ENCODE assay signal across 9 cellular contexts in the genomic region with DNA sequence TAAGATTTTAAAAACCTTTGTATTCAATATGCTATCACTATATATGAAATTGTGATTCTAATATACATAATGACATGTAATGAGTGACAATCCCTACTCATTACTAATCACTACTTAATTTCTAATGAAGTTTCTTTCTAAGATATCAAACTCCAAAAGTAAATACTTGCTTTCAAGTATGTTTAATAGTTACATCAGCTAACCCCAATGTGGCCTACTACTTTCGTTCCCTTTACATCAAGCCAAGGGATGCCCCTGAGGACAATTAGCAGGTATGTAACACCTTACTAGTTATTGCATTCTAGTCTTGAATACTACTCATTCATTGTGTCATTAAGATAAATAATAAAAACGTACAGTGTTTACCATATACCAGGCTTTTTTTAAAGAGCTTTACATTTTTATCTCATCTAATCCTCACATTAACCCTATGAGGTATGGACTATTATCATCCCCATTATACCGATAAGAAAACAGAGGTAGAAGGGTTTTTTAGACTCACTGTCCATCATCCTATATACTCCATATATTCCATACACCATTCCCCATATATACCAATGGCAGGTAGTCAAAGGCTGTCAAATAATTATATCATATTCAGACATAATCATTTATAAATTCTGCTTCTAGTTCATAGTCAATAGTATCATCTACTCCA. TPM values are rescaled to one million over a fixed set of nuclear protein-coding genes. Genes with fewer than 3 reads are reported as not detected.
DNase-seq lines count a peak whose midpoint lies in the region; ATAC-seq, FAIRE-seq and TF ChIP-seq lines count a peak whose summit lies in the region.
"Had no signal": no experiment of that assay in that cellular context is flagged by ENCODE, and none has a peak within 500 bp of the region (broad histone marks: within the 10 kb centered on the region; RNA-seq: fewer than 3 reads in every experiment).

No MANE protein-coding gene starts in this region.

- intact Hi-C loops in CD4-positive, alpha-beta memory T cell (cut with micrococcal nuclease) = loop anchor here (5.0 kb wide), 1 partner anchor 45 kb away; no protein-coding TSS in a partner anchor

- H3K4ac ChIP-seq in H1 (replicated peaks; ENCODE audit: insufficient read length, low read depth, low read length) = no peak overlapping the region

- no peak overlapping the region for H2BK12ac ChIP-seq in H1 (ENCODE audit: low read depth, low read length)

- H3K36me3 Mint-ChIP-seq in CD4-positive, alpha-beta memory T cell = peaks cover 27 to 79% of the 10 kb centered on the region in 2 donors

- H3K23me2 ChIP-seq in H1 (ENCODE audit: low read depth, low read length) = peaks cover 19% of the 10 kb centered on the region

- no peak overlapping the region for H3K18ac ChIP-seq in H1 (ENCODE audit: extremely low read depth, low read length)

- no peak overlapping the region for H2BK15ac ChIP-seq in H1 (ENCODE audit: low read length)

- peak overlapping the region; percentile 94 for H3K4me2 ChIP-seq in OCI-LY1 (ENCODE audit: low read length)
- peak overlapping the region; percentile 95 to 96 for H3K4me2 ChIP-seq in H1 (ENCODE audit: insufficient read depth in 1 of 2, low read depth in 2 of 2, low read length in 2 of 2)

- H3K23ac ChIP-seq in H1 (ENCODE audit: insufficient read length) = no peak overlapping the region

- H2BK20ac ChIP-seq in H1 (ENCODE audit: low read length) = no peak overlapping the region

- H3K4me3 ChIP-seq in CD4-positive, alpha-beta memory T cell (ENCODE audit: low read length in 2 of 2) = peak overlapping the region; percentile 67 to 99
- H3K4me3 ChIP-seq in OCI-LY1 (ENCODE audit: low read depth, low read length, poor library complexity, severe bottlenecking) (peak overlapping the region; percentile 91), H1 (ENCODE audit: extremely low read depth in 1 of 4, insufficient read depth in 2 of 4, low read depth in 3 of 4, low read length in 4 of 4) (peak overlapping the region; percentile 63 to 97 (median 95)), neuron (ENCODE audit: low read length) (peak overlapping the region; percentile 87)

- peaks cover 19 to 38% (median 28%) of the 10 kb centered on the region in 4 donors for H3K4me1 Mint-ChIP-seq in CD4-positive, alpha-beta memory T cell

- no peaks in the 10 kb centered on the region for H3F3A ChIP-seq in OCI-LY1 (ENCODE audit: insufficient read depth, low read length)

- H3K36me3 ChIP-seq in CD4-positive, alpha-beta memory T cell (ENCODE audit: insufficient read depth, low read length) = peaks cover 29% of the 10 kb centered on the region
- peaks cover 82% of the 10 kb centered on the region for H3K36me3 ChIP-seq in OCI-LY1 (ENCODE audit: insufficient read depth, low read length)
- H3K36me3 ChIP-seq in H1 (ENCODE audit: control insufficient read depth in 2 of 4, insufficient read depth in 4 of 4, low read length in 3 of 4) = peaks cover 14 to 54% (median 18%) of the 10 kb centered on the region in 4 experiments
- peaks cover 42% of the 10 kb centered on the region for H3K36me3 ChIP-seq in neuron (ENCODE audit: insufficient read depth, low read length)

- TF ChIP-seq RAD21 in H1 (IDR thresholded peaks at IDR 0.05 in 1 of 2, conservative IDR thresholded peaks at IDR 0.05 in 1 of 2; ENCODE audit: low read depth in 2 of 2, low read length in 2 of 2) = no peak

- H2AFZ ChIP-seq in OCI-LY1 (ENCODE audit: low read length) = no peak overlapping the region
- H2AFZ ChIP-seq in H1 (ENCODE audit: low read length) = no peak overlapping the region
- no peak overlapping the region for H2AFZ ChIP-seq in neuron (ENCODE audit: low read depth, low read length)

- no peak overlapping the region for H4K91ac ChIP-seq in H1 (replicated peaks; ENCODE audit: insufficient read length, low read length)

- H3K27me3 Mint-ChIP-seq in CD4-positive, alpha-beta memory T cell = no peaks in the 10 kb centered on the region

- H3K14ac ChIP-seq in H1 (ENCODE audit: insufficient read length) = no peak overlapping the region

- FAIRE-seq in H1 (lab: Jason Lieb, UNC) = no peak

- no peak overlapping the region for H2BK5ac ChIP-seq in H1 (ENCODE audit: low read depth, low read length)

- H4K20me1 ChIP-seq in OCI-LY1 (ENCODE audit: insufficient read depth, low read length) (0 out of 2 replicates have a peak, but pooled peaks cover 10% of the 10 kb centered on the region), H1 (replicated peaks in 1 of 2; ENCODE audit: control insufficient read depth in 1 of 2, insufficient read depth in 2 of 2, low read length in 2 of 2) (peaks cover 28 to 41% of the 10 kb centered on the region in 2 experiments)

- no peaks in the 10 kb centered on the region for H3K9me2 ChIP-seq in OCI-LY1 (ENCODE audit: low read depth, low read length)

- no peak for DNase-seq in CD4-positive, alpha-beta memory T cell
- DNase-seq in H1 (ENCODE audit: low read depth in 1 of 2, low spot score in 2 of 2) (no peak), SKM-1 treated with dmso at 0.1 percent for 144 hours (lab: John Stamatoyannopoulos, UW; ENCODE audit: unreplicated experiment) (no peak), NCI-H1436 (lab: John Stamatoyannopoulos, UW) (no peak)

- ATAC-seq in GM19324 (IDR thresholded peaks at IDR 0.05; ENCODE audit: low FRiP score, unreplicated experiment) = no peak
- ATAC-seq in GM18870 (IDR thresholded peaks at IDR 0.05; ENCODE audit: unreplicated experiment) = no peak
- ATAC-seq: left colon had no signal

- H3K79me1 ChIP-seq in H1 (ENCODE audit: low read depth, low read length) = peaks cover 2% of the 10 kb centered on the region; the same call in 1 of the 2 replicates

- TF ChIP-seq CTCF in OCI-LY1 (IDR thresholded peaks at IDR 0.05; ENCODE audit: low read length) (no peak), H1 (IDR thresholded peaks at IDR 0.05; ENCODE audit: control extremely low read depth in 1 of 3, insufficient read depth in 1 of 3, low read depth in 1 of 3, low read length in 3 of 3) (no peak)

- CTCF ChIA-PET in CD4-positive, alpha-beta memory T cell (lab: Charles Lee; ENCODE audit: partially characterized antibody) = interaction anchor here (1.0 to 4.9 kb wide), 5 partner anchors 9 to 44 kb away, joined by 3 to 64 read pairs (median 3); no protein-coding TSS in a partner anchor
- CTCF ChIA-PET in H1 (lab: Charles Lee; ENCODE audit: partially characterized antibody) = interaction anchor here (0.7 to 4.5 kb wide), 9 partner anchors 9 to 96 kb away, joined by 3 to 36 read pairs (median 4); no protein-coding TSS in a partner anchor

- peak overlapping the region; percentile 95 for H3K9ac ChIP-seq in OCI-LY1 (ENCODE audit: low read length)
- H3K9ac ChIP-seq in H1 (replicated peaks in 1 of 4; ENCODE audit: extremely low read depth in 1 of 4, low read depth in 3 of 4, low read length in 3 of 4) = no peak overlapping the region

- no peak overlapping the region for H2AK5ac ChIP-seq in H1 (ENCODE audit: low read depth, low read length)

- TF ChIP-seq POLR2A in H1 (IDR thresholded peaks at IDR 0.05; ENCODE audit: control extremely low read depth in 1 of 2, low read depth in 2 of 2, low read length in 2 of 2) = no peak

- peak overlapping the region; percentile 81 to 100 (median 99) for H3K27ac Mint-ChIP-seq in CD4-positive, alpha-beta memory T cell

- H2BK120ac ChIP-seq in H1 (replicated peaks; ENCODE audit: low read depth, low read length) = no peak overlapping the region

- peaks cover 40% of the 10 kb centered on the region for H3K4me1 ChIP-seq in CD4-positive, alpha-beta memory T cell (ENCODE audit: insufficient read depth, low read length)
- H3K4me1 ChIP-seq in OCI-LY1 (ENCODE audit: insufficient read depth, low read length, severe bottlenecking) (peaks cover 30% of the 10 kb centered on the region), H1 (replicated peaks in 1 of 4; ENCODE audit: control insufficient read depth in 3 of 4, insufficient read depth in 4 of 4, low read length in 3 of 4) (peaks cover 0 to 2% (median 0%) of the 10 kb centered on the region in 4 experiments; a peak in 3 of 7 replicates), neuron (ENCODE audit: insufficient read depth, low read length) (peaks cover 22% of the 10 kb centered on the region)

- H3K56ac ChIP-seq in H1 (replicated peaks; ENCODE audit: insufficient read length, low read depth, low read length) = no peak overlapping the region

- POLR2A ChIA-PET in CD4-positive, alpha-beta memory T cell (lab: Charles Lee; ENCODE audit: partially characterized antibody) = interaction anchor here (0.8 to 2.6 kb wide), 4 partner anchors 9 to 546 kb away, joined by 4 to 10 read pairs (median 6); partner anchors contain the start of genes MDM4, PIK3C2B and SNRPE
- POLR2A ChIA-PET in H1 (lab: Charles Lee; ENCODE audit: partially characterized antibody) = interaction anchor here (0.7 to 4.5 kb wide), 7 partner anchors 8 to 152 kb away, joined by 3 to 30 read pairs (median 3); partner anchors contain the start of gene PLEKHA6

- H4K5ac ChIP-seq in H1 (ENCODE audit: insufficient read length, low read depth, low read length) = no peak overlapping the region

- H3K79me2 ChIP-seq in OCI-LY1 (ENCODE audit: insufficient read depth, low read length) (peaks cover 87% of the 10 kb centered on the region), H1 (ENCODE audit: control insufficient read depth in 1 of 2, insufficient read depth in 2 of 2, low read length in 2 of 2) (peaks cover 44 to 87% of the 10 kb centered on the region in 2 experiments)

- H3K27me3 ChIP-seq in CD4-positive, alpha-beta memory T cell (ENCODE audit: insufficient read depth, low read length) = no peaks in the 10 kb centered on the region
- H3K27me3 ChIP-seq in OCI-LY1 (ENCODE audit: insufficient read depth, low read length) = no peaks in the 10 kb centered on the region
- H3K27me3 ChIP-seq in H1 (replicated peaks in 1 of 4; ENCODE audit: control insufficient read depth in 3 of 4, extremely low read depth in 1 of 4, insufficient read depth in 3 of 4, low read length in 3 of 4) = no peaks in the 10 kb centered on the region
- no peaks in the 10 kb centered on the region for H3K27me3 ChIP-seq in neuron (ENCODE audit: insufficient read depth, low read length)

- TF ChIP-seq EP300 in H1 (IDR thresholded peaks at IDR 0.05; ENCODE audit: borderline replicate concordance in 1 of 2, low read depth in 2 of 2, low read length in 2 of 2) = no peak

- H3K9me3 Mint-ChIP-seq in CD4-positive, alpha-beta memory T cell = no peaks in the 10 kb centered on the region

- H4K8ac ChIP-seq in H1 (ENCODE audit: extremely low read depth, insufficient read depth, low read length) = no peak overlapping the region

- peak overlapping the region; percentile 98 to 99 (median 99) for H3K4me3 Mint-ChIP-seq in CD4-positive, alpha-beta memory T cell

- peak overlapping the region; percentile 100 for H3K27ac ChIP-seq in CD4-positive, alpha-beta memory T cell (ENCODE audit: low read depth, low read length)
- no peak overlapping the region for H3K27ac ChIP-seq in OCI-LY1 (ENCODE audit: low read depth, low read length, poor library complexity, severe bottlenecking)
- H3K27ac ChIP-seq in H1 (ENCODE audit: low read depth, low read length) = no peak overlapping the region

- H3K9me3 ChIP-seq in CD4-positive, alpha-beta memory T cell (ENCODE audit: control insufficient read depth in 1 of 2, low read length in 2 of 2) = no peaks in the 10 kb centered on the region
- H3K9me3 ChIP-seq in OCI-LY1 (ENCODE audit: low read length) (no peaks in the 10 kb centered on the region), H1 (ENCODE audit: insufficient read depth in 2 of 2, low read depth in 1 of 2, low read length in 1 of 2) (no peaks in the 10 kb centered on the region), neuron (ENCODE audit: low read length) (no peaks in the 10 kb centered on the region)

- WGBS in H1 (ENCODE audit: extremely low coverage in 1 of 2, insufficient coverage in 1 of 2, insufficient read length in 1 of 2, insufficient replicate concordance in 2 of 2, low coverage in 1 of 2, low lambda C conversion rate in 2 of 2, missing lambda C conversion rate in 1 of 2), 2 experiments = 22% methylated on average over 3 of the region's 3 CpGs; no CpG with 5 or more reads in 1 of the 2 experiments

RNA-seq across cellular contexts. Expression of gene PPP1R15B, which starts 4.2 kb away (rescaled TPM):
- 10 to 100 TPM; 78.0 to 81.1 TPM for total RNA-seq in CD4-positive, alpha-beta memory T cell
- polyA plus RNA-seq in CD4-positive, alpha-beta memory T cell = 10 to 100 TPM; 17.9 to 20.4 TPM
- total RNA-seq in H1 (2021; fragmentation: NEBNext Ultra II Directional; extraction: Animal tissue kit (Norgen Biotek cat#: 25700)) = 70.1 and 72.2 TPM in 2 replicates
- 14.4 and 20.0 TPM in 2 replicates for polyA plus RNA-seq in H1 (2011; rRNA removed)
- 19.3 TPM for polyA plus RNA-seq in H1 (2011; cell fraction: cytosol; rRNA removed)
- 14.6 TPM for polyA plus RNA-seq in H1 (2011; cell fraction: nucleus; rRNA removed)
- polyA plus RNA-seq in H1 (2012, experiment 1 of 2) = 13.3 to 25.2 TPM (median 17.0 TPM) in 4 replicates
- 3.4 TPM for polyA plus RNA-seq in H1 (2012, experiment 2 of 2)
- polyA plus RNA-seq in H1 (2013, experiment 1 of 2) = 34.3 TPM
- 37.9 TPM for polyA plus RNA-seq in H1 (2013, experiment 2 of 2)
- 41.1 and 46.5 TPM in 2 replicates for polyA minus RNA-seq in H1 (2011; rRNA and poly(A)+ RNA removed)
- 37.1 TPM for polyA minus RNA-seq in H1 (2011; cell fraction: cytosol; rRNA and poly(A)+ RNA removed)
- polyA minus RNA-seq in H1 (2011; cell fraction: nucleus; rRNA and poly(A)+ RNA removed) = 41.8 TPM

RNA-seq across cellular contexts. Expression of gene PLEKHA6, which starts 47.7 kb away (rescaled TPM):
- under 1 TPM; 0.52 to 0.89 TPM for total RNA-seq in CD4-positive, alpha-beta memory T cell
- polyA plus RNA-seq in CD4-positive, alpha-beta memory T cell = under 1 TPM in 1 of 2 donors, not detected in 1; 0.15 TPM
- 17.0 and 20.2 TPM in 2 replicates for total RNA-seq in H1 (2021; fragmentation: NEBNext Ultra II Directional; extraction: Animal tissue kit (Norgen Biotek cat#: 25700))
- polyA plus RNA-seq in H1 (2011; rRNA removed) = 4.8 and 7.6 TPM in 2 replicates
- polyA plus RNA-seq in H1 (2011; cell fraction: cytosol; rRNA removed) = 4.3 TPM
- polyA plus RNA-seq in H1 (2011; cell fraction: nucleus; rRNA removed) = 14.4 TPM
- polyA plus RNA-seq in H1 (2012, experiment 1 of 2) = 6.7 to 8.7 TPM (median 7.6 TPM) in 4 replicates
- 5.8 TPM for polyA plus RNA-seq in H1 (2012, experiment 2 of 2)
- polyA plus RNA-seq in H1 (2013, experiment 1 of 2) = 5.4 TPM
- 5.0 TPM for polyA plus RNA-seq in H1 (2013, experiment 2 of 2)
- 5.3 and 6.3 TPM in 2 replicates for polyA minus RNA-seq in H1 (2011; rRNA and poly(A)+ RNA removed)
- polyA minus RNA-seq in H1 (2011; cell fraction: cytosol; rRNA and poly(A)+ RNA removed) = 7.0 TPM
- 8.2 TPM for polyA minus RNA-seq in H1 (2011; cell fraction: nucleus; rRNA and poly(A)+ RNA removed)
